23 cellular contexts compared by ENCODE assay signal in the genomic region with DNA sequence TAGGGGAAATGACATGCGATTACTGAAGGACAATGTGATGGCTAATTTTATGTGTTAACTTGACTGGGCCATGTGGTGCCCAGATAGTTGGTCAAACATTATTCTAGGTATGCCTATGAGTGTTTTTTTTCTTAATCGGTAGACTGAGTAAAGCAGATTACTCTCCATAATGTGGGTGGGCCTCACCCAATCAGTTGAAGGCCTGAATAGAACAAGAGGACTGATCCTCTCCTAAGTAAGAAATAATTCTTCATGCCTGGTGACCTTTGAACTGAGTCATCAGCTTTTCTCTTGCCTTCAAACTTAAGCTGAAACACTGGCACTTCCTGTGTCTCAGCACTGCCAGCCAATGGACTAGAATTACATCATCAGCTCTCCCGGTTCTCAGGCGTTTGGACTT.
"Had no signal": no experiment of that assay in that cellular context is flagged by ENCODE, and none has a peak within 500 bp of the region (broad histone marks: within the 10 kb centered on the region; RNA-seq: fewer than 3 reads in every experiment).

No MANE protein-coding gene starts in this region.

- H3K36me3 ChIP-seq: esophagus squamous epithelium, left ventricle myocardium inferior, lower lobe of right lung, neural progenitor cell, ovary, right atrium auricular region, sigmoid colon, tibial nerve had no signal

- H3K27ac ChIP-seq: dorsolateral prefrontal cortex, epithelial cell of prostate, esophagus squamous epithelium, foreskin keratinocyte, left ventricle myocardium inferior, lower lobe of right lung, neural progenitor cell, ovary, right atrium auricular region, sigmoid colon, skin epidermis, testis, tibial nerve had no signal

- H3K4me3 ChIP-seq: dorsolateral prefrontal cortex, esophagus squamous epithelium, left ventricle myocardium inferior, lower lobe of right lung, neural progenitor cell, ovary, right atrium auricular region, sigmoid colon, skin epidermis, testis, tibial nerve had no signal

- H3K27me3 ChIP-seq: esophagus squamous epithelium, foreskin keratinocyte, neural progenitor cell, ovary, right atrium auricular region, sigmoid colon, testis, tibial nerve had no signal

- H3K9me3 ChIP-seq: esophagus squamous epithelium, lower lobe of right lung, ovary, sigmoid colon, testis, tibial nerve had no signal

- ATAC-seq: foreskin keratinocyte; left cardiac atrium; lower lobe of right lung; natural killer cell treated with Interleukin-12 subunit alpha and Interleukin-12 subunit beta and Interleukin-15 and Interleukin-18, amount 100 ng/mL, for 72 hours; stimulated activated naive B cell treated with anti-CD40 and anti-IgM and Interleukin-4, amounts not matched to agents 10 μg/mL and 1 μg/mL and 100 μg/mL, for 72 hours; stimulated activated naive CD8-positive, alpha-beta T cell treated with anti-CD3 and anti-CD28 coated beads, Interleukin-15, amount 100 ng/mL, for 72 hours had no signal

- H3K4me2 ChIP-seq: neural progenitor cell had no signal

- H3K4me1 ChIP-seq: esophagus squamous epithelium, foreskin keratinocyte, left ventricle myocardium inferior, lower lobe of right lung, right atrium auricular region, sigmoid colon, testis, tibial nerve had no signal

- H2AFZ ChIP-seq: neural progenitor cell had no signal

- DNase-seq: cortex of kidney; dorsolateral prefrontal cortex; effector memory CD4-positive, alpha-beta T cell; esophagus squamous epithelium; foreskin keratinocyte; immature natural killer cell; left cardiac atrium; left ventricle myocardium inferior; lower lobe of right lung; nucleus accumbens; ovary; sigmoid colon; stimulated activated CD4-positive, alpha-beta T cell treated with anti-CD3 and anti-CD28 coated beads, Interleukin-2, amount 100 ng/mL, for 24 hours; stimulated activated CD4-positive, alpha-beta T cell treated with anti-CD3 and anti-CD28 coated beads, Interleukin-4, amount 100 ng/mL, for 4 hours; stimulated activated naive B cell treated with anti-CD40 and anti-IgM and Interleukin-4, amounts not matched to agents 10 μg/mL and 1 μg/mL and 100 μg/mL, for 72 hours; stimulated activated naive CD8-positive, alpha-beta T cell treated with anti-CD3 and anti-CD28 coated beads, Interleukin-15, amount 100 ng/mL, for 72 hours; testis had no signal
